ENCODE assay signal across 2 cellular contexts in genomic region chr10:62761115-62761514, GRCh38.
TF ChIP-seq lines count a peak whose summit lies in the region.

No MANE protein-coding gene starts in this region.

TF ChIP-seq in A549, 52 proteins besides CTCF, POLR2A, EP300 and RAD21:
- no peak for TF ChIP-seq FOSL2 (IDR thresholded peaks at IDR 0.05)
- TF ChIP-seq FOSL2 (CRISPR knock-in tag; IDR thresholded peaks at IDR 0.05) = peak; percentile 52; the same call in 1 of the 2 replicates
- TF ChIP-seq KDM1A (IDR thresholded peaks at IDR 0.05; ENCODE audit: low read depth) = no peak
- TF ChIP-seq HEYL (CRISPR knock-in tag; IDR thresholded peaks at IDR 0.05) = no peak
- TF ChIP-seq MAFK (IDR thresholded peaks at IDR 0.05; ENCODE audit: partially characterized antibody) = peak; percentile 96

TF ChIP-seq in H1, 55 proteins besides CTCF, POLR2A, EP300 and RAD21:
- TF ChIP-seq BCL11A (IDR thresholded peaks at IDR 0.05; ENCODE audit: low read depth in 2 of 2, low read length in 2 of 2) = no peak
- no peak for TF ChIP-seq NANOG (IDR thresholded peaks at IDR 0.05; ENCODE audit: insufficient read depth, low read depth, low read length, poor library complexity, severe bottlenecking)
- TF ChIP-seq SAP30 (IDR thresholded peaks at IDR 0.05; ENCODE audit: insufficient read depth, insufficient replicate concordance, low read length) = no peak
- peak; percentile 98 for TF ChIP-seq MAFK (IDR thresholded peaks at IDR 0.05; ENCODE audit: low read depth, low read length)
- no peak for TF ChIP-seq RXRA (IDR thresholded peaks at IDR 0.05; ENCODE audit: insufficient read depth, low read depth, low read length)
- TF ChIP-seq BACH1 (IDR thresholded peaks at IDR 0.05; ENCODE audit: low read length) = peak; percentile 71
